In genomic region chr16:27264151-27264550, GRCh38 we compare ENCODE assay signal across 1 cellular context.
TF ChIP-seq lines count a peak whose summit lies in the region.

No MANE protein-coding gene starts in this region.

TF ChIP-seq in IMR-90, 13 proteins besides CTCF, POLR2A, EP300 and RAD21:
- TF ChIP-seq CHD1 (IDR thresholded peaks at IDR 0.05; ENCODE audit: low read depth, low read length) (no peak), SMC3 (IDR thresholded peaks at IDR 0.05; ENCODE audit: low read depth, low read length) (peak; percentile 17; the same call in 1 of the 2 replicates), CEBPB (IDR thresholded peaks at IDR 0.05; ENCODE audit: low read depth, low read length) (peak; percentile 98), MAFK (IDR thresholded peaks at IDR 0.05; ENCODE audit: low read depth, low read length) (no peak), FOS (IDR thresholded peaks at IDR 0.05; ENCODE audit: low read depth, low read length) (peak; percentile 94), MAZ (IDR thresholded peaks at IDR 0.05; ENCODE audit: borderline replicate concordance, low read depth, low read length) (0 out of 2 replicates have a peak, but pooled peaks have one; percentile 15), USF2 (IDR thresholded peaks at IDR 0.05; ENCODE audit: low read depth, low read length) (no peak), RCOR1 (IDR thresholded peaks at IDR 0.05; ENCODE audit: insufficient replicate concordance, low read length) (peak; percentile 84)
TF ChIP-seq in IMR-90: peak in this region for 5.
